1 cellular context compared by ENCODE assay signal in the genomic region with DNA sequence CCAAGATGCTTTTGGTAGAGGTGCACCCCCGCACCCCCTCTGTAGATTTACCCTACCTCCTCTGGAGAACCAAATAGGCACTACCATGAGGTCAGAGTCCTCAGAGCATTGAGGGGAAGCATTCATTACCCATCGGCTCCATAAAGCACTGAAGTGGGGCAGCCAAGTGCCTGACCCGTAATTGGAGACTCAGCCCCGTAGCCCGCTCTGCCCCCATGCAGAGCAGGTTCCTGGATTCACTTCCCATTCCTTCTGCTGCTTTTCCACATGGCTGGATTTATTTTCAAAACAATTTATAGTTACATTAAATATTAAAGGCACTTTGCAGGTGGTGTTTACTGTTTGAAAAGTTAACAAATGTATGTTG.
TF ChIP-seq lines count a peak whose summit lies in the region.

No MANE protein-coding gene starts in this region.

TF ChIP-seq in WTC11, 78 proteins besides CTCF, POLR2A, EP300 and RAD21 (continued from another document):
- TF ChIP-seq, protein P1, sequence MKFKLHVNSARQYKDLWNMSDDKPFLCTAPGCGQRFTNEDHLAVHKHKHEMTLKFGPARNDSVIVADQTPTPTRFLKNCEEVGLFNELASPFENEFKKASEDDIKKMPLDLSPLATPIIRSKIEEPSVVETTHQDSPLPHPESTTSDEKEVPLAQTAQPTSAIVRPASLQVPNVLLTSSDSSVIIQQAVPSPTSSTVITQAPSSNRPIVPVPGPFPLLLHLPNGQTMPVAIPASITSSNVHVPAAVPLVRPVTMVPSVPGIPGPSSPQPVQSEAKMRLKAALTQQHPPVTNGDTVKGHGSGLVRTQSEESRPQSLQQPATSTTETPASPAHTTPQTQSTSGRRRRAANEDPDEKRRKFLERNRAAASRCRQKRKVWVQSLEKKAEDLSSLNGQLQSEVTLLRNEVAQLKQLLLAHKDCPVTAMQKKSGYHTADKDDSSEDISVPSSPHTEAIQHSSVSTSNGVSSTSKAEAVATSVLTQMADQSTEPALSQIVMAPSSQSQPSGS (CRISPR knock-in tag; IDR thresholded peaks at IDR 0.05; ENCODE audit: borderline replicate concordance, low read depth): no peak
